ENCODE assay signal across 5 cellular contexts in the genomic region with DNA sequence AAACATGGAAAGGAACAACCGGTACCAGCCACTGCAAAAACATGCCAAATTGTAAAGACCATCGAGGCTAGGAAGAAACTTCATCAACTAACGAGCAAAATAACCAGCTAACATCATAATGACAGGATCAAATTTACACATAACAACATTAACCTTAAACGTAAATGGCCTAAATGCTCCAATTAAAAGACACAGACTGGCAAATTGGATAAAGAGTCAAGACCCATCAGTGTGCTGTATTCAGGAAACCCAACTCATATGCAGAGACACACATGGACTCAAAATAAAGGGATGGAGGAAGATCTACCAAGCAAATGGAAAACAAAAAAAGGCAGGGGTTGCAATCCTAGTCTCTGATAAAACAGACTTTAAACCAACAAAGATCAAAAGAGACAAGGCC. TPM values are rescaled to one million over a fixed set of nuclear protein-coding genes. Genes with fewer than 3 reads are reported as not detected.
"Had no signal": no experiment of that assay in that cellular context is flagged by ENCODE, and none has a peak within 500 bp of the region (broad histone marks: within the 10 kb centered on the region; RNA-seq: fewer than 3 reads in every experiment).

No MANE protein-coding gene starts in this region.

RNA-seq across cellular contexts. Expression of a gene that starts 44.3 kb away (rescaled TPM):
- total RNA-seq: left lobe of liver, left ventricle myocardium inferior, mesenteric fat pad, mucosa of gallbladder had no signal
- polyA plus RNA-seq: liver had no signal
